ENCODE assay signal across 15 cellular contexts in genomic region chr17:48565024-48565558, GRCh38. TPM values are rescaled to one million over a fixed set of nuclear protein-coding genes. Genes with fewer than 3 reads are reported as not detected.
DNase-seq lines count a peak whose midpoint lies in the region; ATAC-seq and TF ChIP-seq lines count a peak whose summit lies in the region.
"Had no signal": no experiment of that assay in that cellular context is flagged by ENCODE, and none has a peak within 500 bp of the region (broad histone marks: within the 10 kb centered on the region; RNA-seq: fewer than 3 reads in every experiment).

No MANE protein-coding gene starts in this region.

- no peaks in the 10 kb centered on the region for H4K20me1 ChIP-seq in MM.1S (ENCODE audit: insufficient read depth, low read length)

- H3K36me3 ChIP-seq in gastroesophageal sphincter: no peaks in the 10 kb centered on the region
- peaks cover 11% of the 10 kb centered on the region for H3K36me3 ChIP-seq in skeletal muscle satellite cell (ENCODE audit: insufficient read depth, low read length)
- no peaks in the 10 kb centered on the region for H3K36me3 ChIP-seq in MM.1S (replicated peaks; ENCODE audit: insufficient read depth, low read length)

- 0 out of 2 replicates have a peak, but pooled peaks cover 3% of the 10 kb centered on the region for H3K79me2 ChIP-seq in MM.1S (ENCODE audit: low read length)

- H3K9me3 ChIP-seq in gastroesophageal sphincter: no peaks in the 10 kb centered on the region
- H3K9me3 ChIP-seq in skeletal muscle satellite cell (replicated peaks; ENCODE audit: low read length): no peaks in the 10 kb centered on the region
- H3K9me3 ChIP-seq in MM.1S (replicated peaks; ENCODE audit: insufficient read depth, low read length): no peaks in the 10 kb centered on the region

- peaks cover 40% of the 10 kb centered on the region; the same call in 1 of the 2 replicates for H3K27me3 Mint-ChIP-seq in WTC11 (ENCODE audit: low read depth)

- no peaks in the 10 kb centered on the region for H3K9me3 Mint-ChIP-seq in WTC11
- H3K9me3 Mint-ChIP-seq: CD8-positive, alpha-beta T cell had no signal

- TF ChIP-seq CTCF in WTC11 (IDR thresholded peaks at IDR 0.05) (no peak), gastroesophageal sphincter (IDR thresholded peaks at IDR 0.05) (no peak), MM.1S (IDR thresholded peaks at IDR 0.05; ENCODE audit: low read length) (no peak)

- H3K36me3 Mint-ChIP-seq in WTC11: no peaks in the 10 kb centered on the region
- H3K36me3 Mint-ChIP-seq: CD8-positive, alpha-beta T cell had no signal

- H3K4me3 ChIP-seq in gastroesophageal sphincter: peak overlapping the region in 1 of 2 donors; percentile 63
- H3K4me3 ChIP-seq in skeletal muscle satellite cell (ENCODE audit: low read length): peak overlapping the region; percentile 72
- no peak overlapping the region for H3K4me3 ChIP-seq in MM.1S (ENCODE audit: low read length)

- H3K27ac ChIP-seq in gastroesophageal sphincter (peak overlapping the region in 3 of 4 donors; percentile 97 to 98 (median 97)), MM.1S (ENCODE audit: low read length) (no peak overlapping the region)

- 73 to 100% methylated on average over 1 to 3 of the region's 3 CpGs for WGBS in gastroesophageal sphincter (ENCODE audit: low coverage in 1 of 2), 2 donors

- peak overlapping the region; percentile 45 for H3K4me3 Mint-ChIP-seq in WTC11
- H3K4me3 Mint-ChIP-seq: activated CD8-positive, alpha-beta T cell treated with anti-CD3 and anti-CD28 coated beads, Interleukin-2, amount 10 ng/mL, durations not matched to agents 7 days and 5 days; CD8-positive, alpha-beta T cell had no signal

- H3K4me1 ChIP-seq in gastroesophageal sphincter (peaks cover 5 to 100% (median 69%) of the 10 kb centered on the region in 3 donors), skeletal muscle satellite cell (ENCODE audit: control insufficient read depth, insufficient read depth, low read length) (peaks cover 28% of the 10 kb centered on the region), MM.1S (ENCODE audit: low read length) (no peaks in the 10 kb centered on the region)

- DNase-seq in HT-29 (ENCODE audit: low spot score) (peak; percentile 62), WTC11 (ENCODE audit: low spot score) (no peak), MM.1S (no peak), NCI-H524 treated with DMSO at 0.1 percent for 48 hours (lab: John Stamatoyannopoulos, UW) (no peak), sciatic nerve (ENCODE audit: low spot score) (no peak)
- no peak for DNase-seq in stimulated activated CD4-positive, alpha-beta T cell treated with anti-CD3 and anti-CD28 coated beads, Interleukin-2, amount 100 ng/mL, for 24 hours
- DNase-seq: activated CD8-positive, alpha-beta T cell treated with anti-CD3 and anti-CD28 coated beads, Interleukin-2, amount 10 ng/mL, durations not matched to agents 7 days and 5 days; CD8-positive, alpha-beta T cell; effector CD4-positive, alpha-beta T cell; EL; NCI-H1092 treated with DMSO at 0.1 percent for 48 hours had no signal

- no peaks in the 10 kb centered on the region for H3K27me3 ChIP-seq in gastroesophageal sphincter
- H3K27me3 ChIP-seq in skeletal muscle satellite cell (ENCODE audit: control insufficient read depth, insufficient read depth, low read length): no peaks in the 10 kb centered on the region
- no peaks in the 10 kb centered on the region for H3K27me3 ChIP-seq in MM.1S (replicated peaks; ENCODE audit: insufficient read depth, low read length)

- no peak overlapping the region for H2AFZ ChIP-seq in MM.1S (ENCODE audit: low read length)

- H3K9me2 ChIP-seq in MM.1S (replicated peaks; ENCODE audit: insufficient read depth, low read length): no peaks in the 10 kb centered on the region

- ATAC-seq in WTC11 (no peak), gastroesophageal sphincter (no peak), sciatic nerve (no peak)
- ATAC-seq: activated CD8-positive, alpha-beta T cell treated with anti-CD3 and anti-CD28 coated beads, Interleukin-2, amount 10 ng/mL, durations not matched to agents 7 days and 5 days had no signal

- CTCF ChIA-PET in WTC11 (lab: Charles Lee): interaction anchor here (1.3 to 1.5 kb wide), 3 partner anchors 18 to 64 kb away, joined by 3 to 5 read pairs (median 4); no protein-coding TSS in a partner anchor

- H3K4me2 ChIP-seq in skeletal muscle satellite cell (ENCODE audit: low read length) (peak overlapping the region; percentile 94), MM.1S (ENCODE audit: low read depth, low read length) (no peak overlapping the region)

- no peak for TF ChIP-seq POLR2A in gastroesophageal sphincter (IDR thresholded peaks at IDR 0.05)

- POLR2A ChIA-PET in WTC11 (lab: Charles Lee): no interaction called here

- peaks cover 26% of the 10 kb centered on the region for H3K4me1 Mint-ChIP-seq in WTC11

- H3K9ac ChIP-seq in skeletal muscle satellite cell (ENCODE audit: low read depth, low read length) (peak overlapping the region; percentile 84), MM.1S (ENCODE audit: low read length) (no peak overlapping the region)

- no peak overlapping the region for H3K27ac Mint-ChIP-seq in WTC11
- H3K27ac Mint-ChIP-seq: activated CD8-positive, alpha-beta T cell treated with anti-CD3 and anti-CD28 coated beads, Interleukin-2, amount 10 ng/mL, durations not matched to agents 7 days and 5 days; CD8-positive, alpha-beta T cell had no signal

- no peaks in the 10 kb centered on the region for H3F3A ChIP-seq in MM.1S (ENCODE audit: insufficient read depth, low read length)

- intact Hi-C loops in sciatic nerve (cut with DNase I): no loop called here

- no peak for TF ChIP-seq EP300 in gastroesophageal sphincter (IDR thresholded peaks at IDR 0.05)

TF ChIP-seq in WTC11, 78 proteins besides CTCF, POLR2A, EP300 and RAD21 (continues in another document):
- TF ChIP-seq, protein P1, sequence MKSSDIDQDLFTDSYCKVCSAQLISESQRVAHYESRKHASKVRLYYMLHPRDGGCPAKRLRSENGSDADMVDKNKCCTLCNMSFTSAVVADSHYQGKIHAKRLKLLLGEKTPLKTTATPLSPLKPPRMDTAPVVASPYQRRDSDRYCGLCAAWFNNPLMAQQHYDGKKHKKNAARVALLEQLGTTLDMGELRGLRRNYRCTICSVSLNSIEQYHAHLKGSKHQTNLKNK (CRISPR knock-in tag; IDR thresholded peaks at IDR 0.05): no peak
- TF ChIP-seq, protein P2, sequence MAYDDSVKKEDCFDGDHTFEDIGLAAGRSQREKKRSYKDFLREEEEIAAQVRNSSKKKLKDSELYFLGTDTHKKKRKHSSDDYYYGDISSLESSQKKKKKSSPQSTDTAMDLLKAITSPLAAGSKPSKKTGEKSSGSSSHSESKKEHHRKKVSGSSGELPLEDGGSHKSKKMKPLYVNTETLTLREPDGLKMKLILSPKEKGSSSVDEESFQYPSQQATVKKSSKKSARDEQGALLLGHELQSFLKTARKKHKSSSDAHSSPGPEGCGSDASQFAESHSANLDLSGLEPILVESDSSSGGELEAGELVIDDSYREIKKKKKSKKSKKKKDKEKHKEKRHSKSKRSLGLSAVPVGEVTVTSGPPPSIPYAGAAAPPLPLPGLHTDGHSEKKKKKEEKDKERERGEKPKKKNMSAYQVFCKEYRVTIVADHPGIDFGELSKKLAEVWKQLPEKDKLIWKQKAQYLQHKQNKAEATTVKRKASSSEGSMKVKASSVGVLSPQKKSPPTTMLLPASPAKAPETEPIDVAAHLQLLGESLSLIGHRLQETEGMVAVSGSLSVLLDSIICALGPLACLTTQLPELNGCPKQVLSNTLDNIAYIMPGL (CRISPR knock-in tag; IDR thresholded peaks at IDR 0.05): no peak
- TF ChIP-seq, protein P3, sequence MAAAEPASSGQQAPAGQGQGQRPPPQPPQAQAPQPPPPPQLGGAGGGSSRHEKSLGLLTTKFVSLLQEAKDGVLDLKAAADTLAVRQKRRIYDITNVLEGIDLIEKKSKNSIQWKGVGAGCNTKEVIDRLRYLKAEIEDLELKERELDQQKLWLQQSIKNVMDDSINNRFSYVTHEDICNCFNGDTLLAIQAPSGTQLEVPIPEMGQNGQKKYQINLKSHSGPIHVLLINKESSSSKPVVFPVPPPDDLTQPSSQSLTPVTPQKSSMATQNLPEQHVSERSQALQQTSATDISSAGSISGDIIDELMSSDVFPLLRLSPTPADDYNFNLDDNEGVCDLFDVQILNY (CRISPR knock-in tag; IDR thresholded peaks at IDR 0.05): no peak
- TF ChIP-seq USF1 (CRISPR knock-in tag; IDR thresholded peaks at IDR 0.05): no peak

RNA-seq across cellular contexts. Expression of gene HOXB4, which starts 13.1 kb away (rescaled TPM):
- 14.5 and 15.5 TPM in 2 replicates for total RNA-seq in HT-29 (2014; rRNA removed; shearing (Covaris generic))
- total RNA-seq in WTC11 (2021) (0.04 TPM in 1 of 3 replicates, not detected in the others), gastroesophageal sphincter (10 to 100 TPM in 1 of 4 donors, 1 to 10 TPM in 3; 3.0 to 12.9 (median 6.9) TPM), sciatic nerve (8.8 TPM)
- 1.3 and 1.7 TPM in 2 replicates for total RNA-seq in skeletal muscle satellite cell (2012; rRNA removed)

RNA-seq across cellular contexts. Expression of gene HOXB2, which starts 20.2 kb away (rescaled TPM):
- total RNA-seq in HT-29 (2014; rRNA removed; shearing (Covaris generic)): 2.3 and 7.0 TPM in 2 replicates
- total RNA-seq in WTC11 (2021) (1.3 to 3.7 TPM (median 2.0 TPM) in 3 replicates), gastroesophageal sphincter (10 to 100 TPM; 28.7 to 65.2 (median 38.8) TPM), sciatic nerve (23.1 TPM)
- 4.6 and 5.9 TPM in 2 replicates for total RNA-seq in skeletal muscle satellite cell (2012; rRNA removed)

RNA-seq across cellular contexts. Expression of gene HOXB3, which starts 24.9 kb away (rescaled TPM):
- 99.5 and 126 TPM in 2 replicates for total RNA-seq in HT-29 (2014; rRNA removed; shearing (Covaris generic))
- 0.09 to 0.30 TPM (median 0.11 TPM) in 3 replicates for total RNA-seq in WTC11 (2021)
- 10 to 100 TPM; 11.4 to 48.7 (median 24.2) TPM for total RNA-seq in gastroesophageal sphincter
- total RNA-seq in skeletal muscle satellite cell (2012; rRNA removed): 1.1 and 6.3 TPM in 2 replicates
- total RNA-seq in sciatic nerve: 25.6 TPM

RNA-seq across cellular contexts. Expression of gene HOXB5, which starts 28.5 kb away (rescaled TPM):
- total RNA-seq in HT-29 (2014; rRNA removed; shearing (Covaris generic)): 7.5 and 8.2 TPM in 2 replicates
- total RNA-seq in WTC11 (2021) (not detected in 3 replicates), gastroesophageal sphincter (1 to 10 TPM in 3 of 4 donors, under 1 TPM in 1; 0.27 to 2.7 (median 1.4) TPM), sciatic nerve (2.4 TPM)
- total RNA-seq in skeletal muscle satellite cell (2012; rRNA removed): under 0.01 TPM in 2 replicates
- total RNA-seq: activated CD8-positive, alpha-beta T cell treated with anti-CD3 and anti-CD28 coated beads, Interleukin-2, amount 10 ng/mL, durations not matched to agents 7 days and 5 days; CD8-positive, alpha-beta T cell had no signal

RNA-seq across cellular contexts. Expression of gene HOXB1, which starts 34.3 kb away (rescaled TPM):
- 0.08 TPM in 1 of 2 replicates, not detected in the other for total RNA-seq in HT-29 (2014; rRNA removed; shearing (Covaris generic))
- total RNA-seq in WTC11 (2021) (0.41 to 0.63 TPM (median 0.55 TPM) in 3 replicates), gastroesophageal sphincter (not detected), sciatic nerve (not detected)
- not detected in 2 replicates for total RNA-seq in skeletal muscle satellite cell (2012; rRNA removed)
- total RNA-seq: activated CD8-positive, alpha-beta T cell treated with anti-CD3 and anti-CD28 coated beads, Interleukin-2, amount 10 ng/mL, durations not matched to agents 7 days and 5 days; CD8-positive, alpha-beta T cell; glomerular endothelial cell; posterior vena cava had no signal
